Comparison of ENCODE assay signal across 1 cellular context in the genomic region with DNA sequence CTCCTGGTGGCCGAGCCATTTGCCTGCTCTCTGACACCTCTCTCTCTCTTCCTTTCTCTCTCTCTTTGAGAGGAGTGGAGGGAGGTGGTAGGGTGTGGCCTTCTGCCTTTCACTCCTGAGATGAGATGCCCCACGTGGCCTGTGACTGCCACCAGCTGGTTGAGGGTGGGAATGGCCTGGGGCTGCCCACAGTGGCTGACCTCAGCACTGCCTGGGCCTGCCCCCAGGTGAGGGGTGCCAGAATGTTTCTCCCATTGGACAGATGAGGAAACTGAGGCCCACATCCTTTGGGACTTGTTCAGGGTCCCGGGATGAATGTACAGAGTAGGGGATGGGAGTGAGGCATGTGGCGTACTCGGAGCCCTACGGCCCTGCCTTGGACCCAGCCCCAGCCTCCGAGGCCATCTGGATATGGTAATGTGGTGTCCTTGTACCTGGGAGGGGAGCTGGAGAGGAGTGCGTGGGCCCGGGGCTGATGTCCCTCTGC.
TF ChIP-seq lines count a peak whose summit lies in the region.

No MANE protein-coding gene starts in this region.

TF ChIP-seq in Ishikawa, 13 proteins besides CTCF, POLR2A, EP300 and RAD21 (continued from another document):
- TF ChIP-seq ZBTB7A (IDR thresholded peaks at IDR 0.05; ENCODE audit: low read depth) (no peak), TCF12 (IDR thresholded peaks at IDR 0.05; ENCODE audit: low read depth) (no peak), TEAD4 (IDR thresholded peaks at IDR 0.05) (no peak), FOXM1 (IDR thresholded peaks at IDR 0.05; ENCODE audit: borderline replicate concordance, low read depth) (no peak), EGR1 (IDR thresholded peaks at IDR 0.05) (no peak)
- TF ChIP-seq, protein P1, sequence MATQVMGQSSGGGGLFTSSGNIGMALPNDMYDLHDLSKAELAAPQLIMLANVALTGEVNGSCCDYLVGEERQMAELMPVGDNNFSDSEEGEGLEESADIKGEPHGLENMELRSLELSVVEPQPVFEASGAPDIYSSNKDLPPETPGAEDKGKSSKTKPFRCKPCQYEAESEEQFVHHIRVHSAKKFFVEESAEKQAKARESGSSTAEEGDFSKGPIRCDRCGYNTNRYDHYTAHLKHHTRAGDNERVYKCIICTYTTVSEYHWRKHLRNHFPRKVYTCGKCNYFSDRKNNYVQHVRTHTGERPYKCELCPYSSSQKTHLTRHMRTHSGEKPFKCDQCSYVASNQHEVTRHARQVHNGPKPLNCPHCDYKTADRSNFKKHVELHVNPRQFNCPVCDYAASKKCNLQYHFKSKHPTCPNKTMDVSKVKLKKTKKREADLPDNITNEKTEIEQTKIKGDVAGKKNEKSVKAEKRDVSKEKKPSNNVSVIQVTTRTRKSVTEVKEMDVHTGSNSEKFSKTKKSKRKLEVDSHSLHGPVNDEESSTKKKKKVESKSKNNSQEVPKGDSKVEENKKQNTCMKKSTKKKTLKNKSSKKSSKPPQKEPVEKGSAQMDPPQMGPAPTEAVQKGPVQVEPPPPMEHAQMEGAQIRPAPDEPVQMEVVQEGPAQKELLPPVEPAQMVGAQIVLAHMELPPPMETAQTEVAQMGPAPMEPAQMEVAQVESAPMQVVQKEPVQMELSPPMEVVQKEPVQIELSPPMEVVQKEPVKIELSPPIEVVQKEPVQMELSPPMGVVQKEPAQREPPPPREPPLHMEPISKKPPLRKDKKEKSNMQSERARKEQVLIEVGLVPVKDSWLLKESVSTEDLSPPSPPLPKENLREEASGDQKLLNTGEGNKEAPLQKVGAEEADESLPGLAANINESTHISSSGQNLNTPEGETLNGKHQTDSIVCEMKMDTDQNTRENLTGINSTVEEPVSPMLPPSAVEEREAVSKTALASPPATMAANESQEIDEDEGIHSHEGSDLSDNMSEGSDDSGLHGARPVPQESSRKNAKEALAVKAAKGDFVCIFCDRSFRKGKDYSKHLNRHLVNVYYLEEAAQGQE (IDR thresholded peaks at IDR 0.05; ENCODE audit: low read depth) = no peak
